Comparison of ENCODE assay signal across 23 cellular contexts in genomic region chr9:99895510-99895909, GRCh38. TPM values are rescaled to one million over a fixed set of nuclear protein-coding genes. Genes with fewer than 3 reads are reported as not detected.
DNase-seq lines count a peak whose midpoint lies in the region; ATAC-seq and TF ChIP-seq lines count a peak whose summit lies in the region.
"Had no signal": no experiment of that assay in that cellular context is flagged by ENCODE, and none has a peak within 500 bp of the region (broad histone marks: within the 10 kb centered on the region; RNA-seq: fewer than 3 reads in every experiment).

No MANE protein-coding gene starts in this region.

- no peaks in the 10 kb centered on the region for H3K27me3 ChIP-seq in left lung
- no peaks in the 10 kb centered on the region for H3K27me3 ChIP-seq in thyroid gland
- H3K27me3 ChIP-seq: BLaER1 treated with 17β-estradiol and CSF1 and Interleukin-3, amounts not matched to agents 10 nM and 100 nM had no signal

- H3K4me3 ChIP-seq in left lung (no peak overlapping the region), thyroid gland (replicated peaks in 1 of 3) (no peak overlapping the region)
- H3K4me3 ChIP-seq: A549; BLaER1 treated with 17β-estradiol and CSF1 and Interleukin-3, amounts not matched to agents 10 nM and 100 nM; GM12878; GM23338; HAP-1 had no signal

- H3K36me3 ChIP-seq in left lung, result no peaks in the 10 kb centered on the region
- no peaks in the 10 kb centered on the region for H3K36me3 ChIP-seq in thyroid gland
- H3K36me3 ChIP-seq: BE2C; BLaER1 treated with 17β-estradiol and CSF1 and Interleukin-3, amounts not matched to agents 10 nM and 100 nM; HAP-1 had no signal

- DNase-seq in DMS53 (lab: John Stamatoyannopoulos, UW) (peak; percentile 70), NCI-H510A (lab: John Stamatoyannopoulos, UW) (peak; percentile 40), left lung (no peak), thyroid gland (peak; percentile 18 to 22), LoVo (ENCODE audit: low spot score) (no peak), DMS153 treated with DMSO at 0.1 percent for 48 hours (lab: John Stamatoyannopoulos, UW; ENCODE audit: unreplicated experiment) (no peak), hypothalamus (lab: John Stamatoyannopoulos, UW) (no peak)
- DNase-seq: 8988T; ACHN; AML-193; BE2C; CD4-positive, alpha-beta T cell; CD8-positive, alpha-beta memory T cell; DMS 273 treated with DMSO at 0.1 percent for 48 hours; DMS79; EL; GDM1; HFFc6 had no signal

- intact Hi-C loops in left lung (cut with DNase I), result no loop called here
- intact Hi-C loops in thyroid gland (cut with DNase I), result no loop called here

- ATAC-seq in left lung, result peak; percentile 86
- ATAC-seq: A549, GM12878 had no signal

- 76 to 81% methylated on average over 5 to 6 of the region's 6 CpGs for WGBS in thyroid gland, 2 donors

- no peak for TF ChIP-seq POLR2A in thyroid gland (IDR thresholded peaks at IDR 0.05)

- H3K27ac ChIP-seq in left lung (no peak overlapping the region), thyroid gland (no peak overlapping the region)
- H3K27ac ChIP-seq: A549; BLaER1 treated with 17β-estradiol and CSF1 and Interleukin-3, amounts not matched to agents 10 nM and 100 nM had no signal

- no peaks in the 10 kb centered on the region for H3K4me1 ChIP-seq in left lung
- H3K4me1 ChIP-seq in thyroid gland, result peaks cover 0 to 4% of the 10 kb centered on the region in 2 donors
- H3K4me1 ChIP-seq: A549; BE2C; BLaER1 treated with 17β-estradiol and CSF1 and Interleukin-3, amounts not matched to agents 10 nM and 100 nM; HAP-1 had no signal

- no peak for TF ChIP-seq CTCF in left lung (IDR thresholded peaks at IDR 0.05)
- TF ChIP-seq CTCF in thyroid gland (IDR thresholded peaks at IDR 0.05), result no peak

- no peaks in the 10 kb centered on the region for H3K9me3 ChIP-seq in left lung
- H3K9me3 ChIP-seq in thyroid gland, result no peaks in the 10 kb centered on the region
- H3K9me3 ChIP-seq: A549; BE2C; BLaER1 treated with 17β-estradiol and CSF1 and Interleukin-3, amounts not matched to agents 10 nM and 100 nM; HAP-1 had no signal

RNA-seq across cellular contexts. Expression of gene STX17, which starts 10.9 kb away (rescaled TPM):
- total RNA-seq in left lung, result 10 to 100 TPM; 34.3 to 37.3 TPM
- total RNA-seq in thyroid gland, result 10 to 100 TPM; 43.5 to 66.7 (median 50.8) TPM

Comparison
In these comparisons a context has a peak if more than half of its experiments do, and no peak if none do; other contexts are left out.
1. DNase-seq: peak in DMS53 (single experiment), NCI-H510A (single experiment) and thyroid gland (2 of 2); none in left lung (0 of 2), LoVo (single experiment), DMS153 treated with DMSO at 0.1 percent for 48 hours (single experiment) and hypothalamus (0 of 51).